ENCODE assay signal across 10 cellular contexts in the genomic region with DNA sequence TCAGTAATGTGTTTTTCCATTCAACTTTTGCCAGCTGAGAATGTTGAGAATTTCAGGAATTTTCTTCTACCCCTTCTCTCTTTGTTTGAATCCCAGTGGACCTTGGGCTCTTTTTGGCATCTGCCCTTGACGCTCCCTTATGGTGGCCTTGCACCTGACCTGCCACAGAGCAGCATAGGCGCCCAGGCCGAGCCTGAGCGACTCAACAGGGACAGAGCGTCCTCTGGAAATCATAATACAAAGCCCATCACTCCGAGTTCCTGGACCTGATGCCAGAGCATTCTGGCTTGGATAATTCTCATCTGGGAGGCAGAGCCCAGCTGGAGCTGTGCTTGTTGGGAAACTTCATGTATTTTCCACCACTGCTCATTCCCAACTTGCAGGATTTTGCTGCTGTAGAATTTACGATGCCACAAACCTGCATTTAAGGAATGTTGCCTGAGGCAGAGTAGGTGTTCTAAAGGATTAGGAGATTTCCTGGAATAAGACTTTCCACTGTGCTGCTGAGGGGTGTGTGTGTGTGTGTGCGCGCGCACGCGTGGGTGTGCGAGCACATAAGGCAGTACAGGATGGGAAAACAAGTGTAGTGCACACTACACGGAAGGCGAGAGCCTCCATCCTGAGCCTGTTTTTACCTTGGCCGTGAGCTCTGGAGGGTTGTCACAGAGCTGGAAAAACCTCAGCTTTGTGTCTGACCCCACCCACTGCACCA.
DNase-seq lines count a peak whose midpoint lies in the region; ATAC-seq and TF ChIP-seq lines count a peak whose summit lies in the region.
"Had no signal": no experiment of that assay in that cellular context is flagged by ENCODE, and none has a peak within 500 bp of the region (broad histone marks: within the 10 kb centered on the region; RNA-seq: fewer than 3 reads in every experiment).

No MANE protein-coding gene starts in this region.

- H3K4me1 ChIP-seq in psoas muscle: peaks cover 37% of the 10 kb centered on the region

- H3K27ac ChIP-seq in psoas muscle: no peak overlapping the region
- H3K27ac ChIP-seq: C4-2B had no signal

- H3K27ac Mint-ChIP-seq in brain: peak overlapping the region in 4 of 5 experiments; percentile 7 to 81 (median 74)

- DNase-seq in ELF-1 (ENCODE audit: low read depth, low spot score) (peak; percentile 78), iPS DF 19.7 (ENCODE audit: low read depth, low spot score) (peak; percentile 83), psoas muscle (peak in 1 of 2 donors; percentile 59), HT-29 (ENCODE audit: low spot score) (no peak), NCI-H82 (lab: John Stamatoyannopoulos, UW) (no peak), GM13977 (ENCODE audit: low spot score) (no peak)
- DNase-seq: activated effector memory CD4-positive, alpha-beta T cell treated with anti-CD3 and anti-CD28 coated beads, Interleukin-2, amount 50 U/mL, for 16 hours had no signal

- H3K9me3 ChIP-seq in psoas muscle: no peaks in the 10 kb centered on the region

- H3K27me3 ChIP-seq in psoas muscle (ENCODE audit: insufficient read depth in 3 of 3, low read length in 2 of 3): no peaks in the 10 kb centered on the region

- peaks cover 3 to 9% (median 8%) of the 10 kb centered on the region in 5 experiments for H3K9me3 Mint-ChIP-seq in brain

- in situ Hi-C loops in GM13977 (cut with MboI; ENCODE audit: low pct_unique_long_range_greater_than_20kb, low sequenced_read_pairs, unreplicated experiment): no loop called here

- H3K27me3 Mint-ChIP-seq in brain: peaks cover 3% of the 10 kb centered on the region

- H3K36me3 Mint-ChIP-seq in brain: peaks cover 11% of the 10 kb centered on the region

- H3K4me1 Mint-ChIP-seq in brain: peaks cover 50% of the 10 kb centered on the region

- TF ChIP-seq CTCF in brain (conservative IDR thresholded peaks at IDR 0.05) (no peak), psoas muscle (IDR thresholded peaks at IDR 0.05) (no peak), GM13977 (IDR thresholded peaks at IDR 0.05; ENCODE audit: extremely low read depth, insufficient read depth, missing control alignments) (no peak)

- H3K4me3 Mint-ChIP-seq in brain: peak overlapping the region in 1 of 5 experiments; percentile 50

- WGBS in psoas muscle, 3 donors: 42 to 61% (median 49%) methylated on average over 16 of the region's 16 CpGs

- ATAC-seq in psoas muscle (peak in 3 of 4 donors; percentile 16 to 25 (median 20)), GM21786 (IDR thresholded peaks at IDR 0.05; ENCODE audit: unreplicated experiment) (no peak)

- no peak overlapping the region for H3K4me3 ChIP-seq in psoas muscle

- no peaks in the 10 kb centered on the region for H3K36me3 ChIP-seq in psoas muscle (ENCODE audit: insufficient read depth in 1 of 2, low read depth in 1 of 2)

- intact Hi-C loops in psoas muscle (cut with DNase I): loop anchor here in 1 of 2 donors (10.0 kb wide), 2 partner anchors 106 to 716 kb away; partner anchors contain the start of genes NAPG and VAPA

Comparison
In these comparisons a context has a peak if more than half of its experiments do, and no peak if none do; other contexts are left out.
1. DNase-seq: peak in ELF-1 (single experiment) and iPS DF 19.7 (single experiment); none in HT-29 (single experiment), NCI-H82 (single experiment) and GM13977 (single experiment).